In genomic region chr6:108811490-108811889, GRCh38 we compare ENCODE assay signal across 8 cellular contexts.
"Had no signal": no experiment of that assay in that cellular context is flagged by ENCODE, and none has a peak within 500 bp of the region (broad histone marks: within the 10 kb centered on the region; RNA-seq: fewer than 3 reads in every experiment).

No MANE protein-coding gene starts in this region.

- H3K4me3 ChIP-seq: K562 had no signal

- ATAC-seq: K562 had no signal

- H3K9me3 Mint-ChIP-seq: IgD-negative memory B cell had no signal

- H3K27ac ChIP-seq: HL-60, KMS-11 had no signal

- FAIRE-seq: HTR-8/SVneo, K562 had no signal

- DNase-seq: IMR-90, KBM-7, KG1 had no signal

- H3K4me1 Mint-ChIP-seq: IgD-negative memory B cell had no signal

- H3K36me3 Mint-ChIP-seq: IgD-negative memory B cell had no signal

- H3K4me2 ChIP-seq: KMS-11 had no signal

- H3K27ac Mint-ChIP-seq: IgD-negative memory B cell had no signal

- H3K4me3 Mint-ChIP-seq: IgD-negative memory B cell had no signal

- H3K9ac ChIP-seq: KMS-11 had no signal
